In the genomic region with DNA sequence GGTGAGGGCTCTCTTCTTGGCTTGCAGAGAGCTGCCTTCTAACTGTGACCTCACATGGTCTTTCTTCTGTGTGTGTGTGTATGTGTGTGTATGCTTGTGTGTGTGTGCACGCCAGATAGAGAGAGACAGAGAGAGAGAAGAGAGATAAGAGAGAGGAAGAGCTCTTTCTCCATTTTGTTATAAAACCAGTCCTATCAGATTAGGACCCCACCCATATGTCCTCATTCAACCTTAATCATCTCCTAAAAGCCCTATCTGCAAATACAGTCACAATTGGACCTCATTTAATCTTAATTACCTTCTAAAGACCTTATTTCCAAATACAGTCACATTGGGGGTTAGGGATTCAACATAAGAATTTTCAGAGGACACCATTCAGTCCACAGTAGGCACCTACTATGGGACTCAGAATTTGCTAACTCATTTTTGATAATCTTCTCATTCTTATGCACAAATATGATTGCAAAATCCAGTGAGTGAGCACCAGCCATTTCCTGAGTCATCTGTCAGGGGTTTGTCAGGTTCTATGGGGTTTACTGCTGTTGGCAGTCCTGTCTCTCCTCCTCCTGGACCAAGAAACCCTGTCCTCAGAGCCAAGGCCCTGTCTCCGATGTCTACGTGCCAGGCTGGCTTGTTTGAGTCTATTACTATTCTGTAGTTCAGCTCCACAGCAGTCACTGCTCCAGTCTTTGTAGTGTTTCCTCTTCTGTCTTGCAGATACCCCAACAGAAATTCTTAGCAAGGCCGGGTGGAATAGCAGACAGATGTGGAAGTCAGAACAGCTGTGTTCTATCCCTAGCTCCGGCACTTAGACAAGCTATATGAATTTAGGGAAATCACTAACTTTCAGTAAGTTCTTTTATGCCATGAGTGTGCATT, we compare ENCODE assay signal across 17 cellular contexts. TPM values are rescaled to one million over a fixed set of nuclear protein-coding genes. Genes with fewer than 3 reads are reported as not detected.
A peak's percentile ranks its signal among the peaks of the same experiment; 100 is the strongest.
DNase-seq lines count a peak whose midpoint lies in the region; ATAC-seq and TF ChIP-seq lines count a peak whose summit lies in the region.
"Had no signal": no experiment of that assay in that cellular context is flagged by ENCODE, and none has a peak within 500 bp of the region (broad histone marks: within the 10 kb centered on the region; RNA-seq: fewer than 3 reads in every experiment).

No MANE protein-coding gene starts in this region.

- peak overlapping the region in 1 of 5 donors; percentile 19 for H3K9ac ChIP-seq in subcutaneous abdominal adipose tissue (ENCODE audit: low read length in 5 of 5)

- H3K36me3 ChIP-seq in RWPE2 (ENCODE audit: low read depth): no peaks in the 10 kb centered on the region
- no peaks in the 10 kb centered on the region for H3K36me3 ChIP-seq in subcutaneous abdominal adipose tissue (ENCODE audit: control insufficient read depth in 5 of 5, insufficient read depth in 5 of 5, low read length in 5 of 5)
- no peaks in the 10 kb centered on the region for H3K36me3 ChIP-seq in GM23338 (ENCODE audit: insufficient read depth)
- H3K36me3 ChIP-seq: heart right ventricle had no signal

- H3K4me3 ChIP-seq in RWPE2 (ENCODE audit: severe bottlenecking) (no peak overlapping the region), fibroblast of pulmonary artery (replicated peaks; ENCODE audit: low read depth, low read length) (no peak overlapping the region), subcutaneous abdominal adipose tissue (ENCODE audit: low read depth in 1 of 5, low read length in 5 of 5) (no peak overlapping the region), GM23338 (no peak overlapping the region)
- H3K4me3 ChIP-seq: heart right ventricle had no signal

- H3K27me3 Mint-ChIP-seq in GM23338 (ENCODE audit: insufficient read depth, low read depth, poor library complexity): peaks cover 4% of the 10 kb centered on the region
- H3K27me3 Mint-ChIP-seq: activated CD4-positive, alpha-beta memory T cell treated with anti-CD3 and anti-CD28 coated beads for 36 hours had no signal

- H3K9me3 ChIP-seq in RWPE2 (ENCODE audit: severe bottlenecking): no peaks in the 10 kb centered on the region
- H3K9me3 ChIP-seq in subcutaneous abdominal adipose tissue (ENCODE audit: control insufficient read depth in 5 of 5, low read length in 5 of 5): no peaks in the 10 kb centered on the region
- H3K9me3 ChIP-seq: heart right ventricle had no signal

- H2AFZ ChIP-seq in GM23338: no peak overlapping the region

- H3K4me2 ChIP-seq in GM23338: no peak overlapping the region

- peak; percentile 81 for ATAC-seq in RWPE2 (ENCODE audit: low read depth)
- ATAC-seq in GM23338: no peak

- no peak overlapping the region for H3K27ac Mint-ChIP-seq in GM23338
- H3K27ac Mint-ChIP-seq: activated CD4-positive, alpha-beta memory T cell treated with anti-CD3 and anti-CD28 coated beads for 36 hours; memory B cell had no signal

- peaks cover 9% of the 10 kb centered on the region for H3K4me1 ChIP-seq in RWPE2 (ENCODE audit: insufficient read depth, poor library complexity, severe bottlenecking)
- peaks cover 3 to 32% (median 18%) of the 10 kb centered on the region in 5 donors for H3K4me1 ChIP-seq in subcutaneous abdominal adipose tissue (ENCODE audit: control insufficient read depth in 5 of 5, insufficient read depth in 5 of 5, low read length in 5 of 5)
- peaks cover 13% of the 10 kb centered on the region for H3K4me1 ChIP-seq in GM23338 (ENCODE audit: insufficient read depth)

- H3K36me3 Mint-ChIP-seq in GM23338 (ENCODE audit: low read depth): no peaks in the 10 kb centered on the region
- H3K36me3 Mint-ChIP-seq: activated CD4-positive, alpha-beta memory T cell treated with anti-CD3 and anti-CD28 coated beads for 36 hours; memory B cell had no signal

- no peaks in the 10 kb centered on the region for H3K79me2 ChIP-seq in GM23338 (replicated peaks; ENCODE audit: insufficient read depth)

- H3K9me3 Mint-ChIP-seq in GM23338: no peaks in the 10 kb centered on the region
- H3K9me3 Mint-ChIP-seq: activated CD4-positive, alpha-beta memory T cell treated with anti-CD3 and anti-CD28 coated beads for 36 hours; memory B cell had no signal

- H3K4me1 Mint-ChIP-seq in GM23338: peaks cover 19% of the 10 kb centered on the region
- H3K4me1 Mint-ChIP-seq: memory B cell had no signal

- H3K27me3 ChIP-seq in RWPE2 (ENCODE audit: insufficient read depth, poor library complexity, severe bottlenecking): no peaks in the 10 kb centered on the region
- no peaks in the 10 kb centered on the region for H3K27me3 ChIP-seq in subcutaneous abdominal adipose tissue (ENCODE audit: control insufficient read depth in 5 of 5, insufficient read depth in 4 of 5, low read length in 5 of 5)
- H3K27me3 ChIP-seq in GM23338 (ENCODE audit: insufficient read depth): no peaks in the 10 kb centered on the region
- H3K27me3 ChIP-seq: heart right ventricle had no signal

- H4K20me1 ChIP-seq in GM23338 (replicated peaks; ENCODE audit: insufficient read depth): no peaks in the 10 kb centered on the region

- no peak overlapping the region for H3K27ac ChIP-seq in RWPE2 (ENCODE audit: poor library complexity, severe bottlenecking)
- peak overlapping the region; percentile 18 for H3K27ac ChIP-seq in subcutaneous abdominal adipose tissue (ENCODE audit: low read depth, low read length)
- no peak overlapping the region for H3K27ac ChIP-seq in GM23338 (ENCODE audit: low read depth)
- H3K27ac ChIP-seq: heart right ventricle had no signal

- TF ChIP-seq CTCF in RWPE2 (IDR thresholded peaks at IDR 0.05; ENCODE audit: poor library complexity, severe bottlenecking) (no peak), fibroblast of pulmonary artery (IDR thresholded peaks at IDR 0.05; ENCODE audit: low read length, missing control alignments) (no peak), GM23338 (conservative IDR thresholded peaks at IDR 0.05; ENCODE audit: low read depth in 2 of 2) (no peak)

- H3F3A ChIP-seq in GM23338 (replicated peaks; ENCODE audit: low read depth): no peaks in the 10 kb centered on the region

- no peak overlapping the region for H3K4me3 Mint-ChIP-seq in GM23338
- H3K4me3 Mint-ChIP-seq: activated CD4-positive, alpha-beta memory T cell treated with anti-CD3 and anti-CD28 coated beads for 36 hours; memory B cell had no signal

- H3K9me2 ChIP-seq in GM23338 (ENCODE audit: insufficient read depth): no peaks in the 10 kb centered on the region

- DNase-seq in NK-92 treated with Interleukin-12 subunit alpha and Interleukin-12 subunit beta, amount 100 ng/mL, for 24 hours (lab: John Stamatoyannopoulos, UW): peak; percentile 33
- no peak for DNase-seq in NK-92 (lab: John Stamatoyannopoulos, UW; ENCODE audit: unreplicated experiment)
- no peak for DNase-seq in RWPE2 (ENCODE audit: low spot score)
- DNase-seq in fibroblast of pulmonary artery (ENCODE audit: low read depth): peak; percentile 64
- no peak for DNase-seq in GM23338 (ENCODE audit: low spot score)
- DNase-seq in NCI-H774 (lab: John Stamatoyannopoulos, UW): no peak
- no peak for DNase-seq in activated CD4-positive, alpha-beta T cell treated with anti-CD3 and anti-CD28 coated beads for 4 hours
- DNase-seq: 8988T; activated CD4-positive, alpha-beta memory T cell treated with anti-CD3 and anti-CD28 coated beads for 36 hours; activated naive CD4-positive, alpha-beta T cell; heart right ventricle; NCI-H1417; NCI-H69; substantia nigra; T-helper 1 cell had no signal

TF ChIP-seq in GM23338, 12 proteins besides CTCF, POLR2A, EP300 and RAD21:
- TF ChIP-seq STAT1 (IDR thresholded peaks at IDR 0.05; ENCODE audit: unreplicated experiment): no peak
- TF ChIP-seq NANOG (IDR thresholded peaks at IDR 0.05; ENCODE audit: borderline replicate concordance): no peak
- TF ChIP-seq, protein P1, sequence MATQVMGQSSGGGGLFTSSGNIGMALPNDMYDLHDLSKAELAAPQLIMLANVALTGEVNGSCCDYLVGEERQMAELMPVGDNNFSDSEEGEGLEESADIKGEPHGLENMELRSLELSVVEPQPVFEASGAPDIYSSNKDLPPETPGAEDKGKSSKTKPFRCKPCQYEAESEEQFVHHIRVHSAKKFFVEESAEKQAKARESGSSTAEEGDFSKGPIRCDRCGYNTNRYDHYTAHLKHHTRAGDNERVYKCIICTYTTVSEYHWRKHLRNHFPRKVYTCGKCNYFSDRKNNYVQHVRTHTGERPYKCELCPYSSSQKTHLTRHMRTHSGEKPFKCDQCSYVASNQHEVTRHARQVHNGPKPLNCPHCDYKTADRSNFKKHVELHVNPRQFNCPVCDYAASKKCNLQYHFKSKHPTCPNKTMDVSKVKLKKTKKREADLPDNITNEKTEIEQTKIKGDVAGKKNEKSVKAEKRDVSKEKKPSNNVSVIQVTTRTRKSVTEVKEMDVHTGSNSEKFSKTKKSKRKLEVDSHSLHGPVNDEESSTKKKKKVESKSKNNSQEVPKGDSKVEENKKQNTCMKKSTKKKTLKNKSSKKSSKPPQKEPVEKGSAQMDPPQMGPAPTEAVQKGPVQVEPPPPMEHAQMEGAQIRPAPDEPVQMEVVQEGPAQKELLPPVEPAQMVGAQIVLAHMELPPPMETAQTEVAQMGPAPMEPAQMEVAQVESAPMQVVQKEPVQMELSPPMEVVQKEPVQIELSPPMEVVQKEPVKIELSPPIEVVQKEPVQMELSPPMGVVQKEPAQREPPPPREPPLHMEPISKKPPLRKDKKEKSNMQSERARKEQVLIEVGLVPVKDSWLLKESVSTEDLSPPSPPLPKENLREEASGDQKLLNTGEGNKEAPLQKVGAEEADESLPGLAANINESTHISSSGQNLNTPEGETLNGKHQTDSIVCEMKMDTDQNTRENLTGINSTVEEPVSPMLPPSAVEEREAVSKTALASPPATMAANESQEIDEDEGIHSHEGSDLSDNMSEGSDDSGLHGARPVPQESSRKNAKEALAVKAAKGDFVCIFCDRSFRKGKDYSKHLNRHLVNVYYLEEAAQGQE (IDR thresholded peaks at IDR 0.05; ENCODE audit: unreplicated experiment): no peak
- TF ChIP-seq JUNB (IDR thresholded peaks at IDR 0.05; ENCODE audit: unreplicated experiment): no peak
- TF ChIP-seq, protein P2, sequence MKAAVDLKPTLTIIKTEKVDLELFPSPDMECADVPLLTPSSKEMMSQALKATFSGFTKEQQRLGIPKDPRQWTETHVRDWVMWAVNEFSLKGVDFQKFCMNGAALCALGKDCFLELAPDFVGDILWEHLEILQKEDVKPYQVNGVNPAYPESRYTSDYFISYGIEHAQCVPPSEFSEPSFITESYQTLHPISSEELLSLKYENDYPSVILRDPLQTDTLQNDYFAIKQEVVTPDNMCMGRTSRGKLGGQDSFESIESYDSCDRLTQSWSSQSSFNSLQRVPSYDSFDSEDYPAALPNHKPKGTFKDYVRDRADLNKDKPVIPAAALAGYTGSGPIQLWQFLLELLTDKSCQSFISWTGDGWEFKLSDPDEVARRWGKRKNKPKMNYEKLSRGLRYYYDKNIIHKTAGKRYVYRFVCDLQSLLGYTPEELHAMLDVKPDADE (IDR thresholded peaks at IDR 0.05): no peak
- TF ChIP-seq ZNF331 (CRISPR knock-in tag; IDR thresholded peaks at IDR 0.05; ENCODE audit: low read depth): no peak
- no peak for TF ChIP-seq CREB1 (CRISPR knock-in tag; IDR thresholded peaks at IDR 0.05; ENCODE audit: low read depth)
- no peak for TF ChIP-seq ZNF114 (CRISPR knock-in tag; IDR thresholded peaks at IDR 0.05)
- no peak for TF ChIP-seq EZH2 (IDR thresholded peaks at IDR 0.05; ENCODE audit: low read depth, unreplicated experiment)
- TF ChIP-seq EZH2phosphoT487 (IDR thresholded peaks at IDR 0.05; ENCODE audit: unreplicated experiment): no peak

RNA-seq across cellular contexts. Expression of a gene that starts 59.0 kb away (rescaled TPM):
- 8.3 and 18.6 TPM in 2 replicates for total RNA-seq in GM23338 (2014; rRNA removed; shearing (Covaris generic))
- polyA plus RNA-seq in GM23338 (2016; fragmentation: Nextera tagmentation; extraction: Ambion mirVana): 10.6 and 13.7 TPM in 2 replicates

Comparison
In these comparisons a context has a peak if more than half of its experiments do, and no peak if none do; other contexts are left out.
1. DNase-seq: peak in NK-92 treated with Interleukin-12 subunit alpha and Interleukin-12 subunit beta, amount 100 ng/mL, for 24 hours (single experiment) and fibroblast of pulmonary artery (single experiment); none in NK-92 (single experiment), RWPE2 (single experiment), GM23338 (single experiment), NCI-H774 (single experiment) and activated CD4-positive, alpha-beta T cell treated with anti-CD3 and anti-CD28 coated beads for 4 hours (0 of 2).